Comparison of ENCODE assay signal across 8 cellular contexts in the genomic region with DNA sequence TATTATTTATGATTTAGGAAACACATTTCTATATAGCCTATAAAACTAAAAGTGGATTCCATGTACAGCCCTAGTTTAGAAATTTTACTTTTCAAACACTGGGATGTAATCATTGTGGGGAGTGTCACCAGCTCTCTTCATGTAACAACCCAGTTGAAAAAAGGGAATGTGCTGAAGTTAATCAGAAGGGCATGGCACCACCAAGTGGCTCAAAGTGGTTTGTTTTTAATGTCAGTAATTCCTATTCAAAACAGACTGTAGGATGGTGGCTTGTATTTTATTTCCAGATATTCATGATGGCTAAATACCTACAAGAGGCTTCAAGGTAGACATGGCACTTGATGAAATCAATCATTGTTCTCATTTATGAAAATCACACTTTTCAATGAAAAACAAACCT. TPM values are rescaled to one million over a fixed set of nuclear protein-coding genes. Genes with fewer than 3 reads are reported as not detected.
A peak's percentile ranks its signal among the peaks of the same experiment; 100 is the strongest.
DNase-seq lines count a peak whose midpoint lies in the region; TF ChIP-seq lines count a peak whose summit lies in the region.

No MANE protein-coding gene starts in this region.

- no peaks in the 10 kb centered on the region for H3K4me1 ChIP-seq in prostate gland (replicated peaks)

- no peak overlapping the region for H3K4me3 ChIP-seq in epithelial cell of proximal tubule (ENCODE audit: low read depth, low read length)
- no peak overlapping the region for H3K4me3 ChIP-seq in prostate gland

- TF ChIP-seq POLR2A in prostate gland (IDR thresholded peaks at IDR 0.05) = no peak

- CTCF ChIA-PET in GM10248 (lab: Yijun Ruan, JAX) = interaction anchor here (0.7 to 3.8 kb wide), 20 partner anchors 8 to 242 kb away, joined by 3 to 19 read pairs (median 3); a partner anchor contains a TSS

- H3K36me3 ChIP-seq in prostate gland = no peaks in the 10 kb centered on the region

- H3K27me3 ChIP-seq in prostate gland (replicated peaks; ENCODE audit: insufficient read depth) = no peaks in the 10 kb centered on the region

- no peaks in the 10 kb centered on the region for H3K9me3 ChIP-seq in prostate gland

- no peak overlapping the region for H3K27ac ChIP-seq in prostate gland

- TF ChIP-seq CTCF in GM10248 (IDR thresholded peaks at IDR 0.05; ENCODE audit: control extremely low read depth, extremely low read depth, low read depth, missing control alignments) = peak; percentile 49
- TF ChIP-seq CTCF in epithelial cell of proximal tubule (conservative IDR thresholded peaks at IDR 0.05; ENCODE audit: low read depth, low read length) = peak; percentile 72
- peak in 3 of 4 experiments; percentile 27 to 42 (median 32) for TF ChIP-seq CTCF in prostate gland (IDR thresholded peaks at IDR 0.05)

- intact Hi-C loops in prostate gland (cut with DNase I) = no loop called here

- DNase-seq in AG08395 (ENCODE audit: low spot score) = peak; percentile 46
- peak; percentile 23 for DNase-seq in GM10248 (ENCODE audit: extremely low spot score)
- DNase-seq in NCI-H345 treated with DMSO at 0.1 percent for 48 hours (lab: John Stamatoyannopoulos, UW; ENCODE audit: unreplicated experiment) = peak; percentile 1
- no peak for DNase-seq in epithelial cell of proximal tubule (ENCODE audit: low read depth)
- DNase-seq in prostate gland (ENCODE audit: low spot score) = no peak
- DNase-seq in 8988T = no peak
- DNase-seq in stimulated activated naive CD4-positive, alpha-beta T cell treated with Interleukin-2 at 50 U/mL for 16 hours (lab: John Stamatoyannopoulos, UW) = no peak
- no peak for DNase-seq in activated effector memory CD4-positive, alpha-beta T cell treated with anti-CD3 and anti-CD28 coated beads, Interleukin-2, amount 50 U/mL, for 16 hours

- POLR2A ChIA-PET in GM10248 (lab: Yijun Ruan, JAX) = no interaction called here

RNA-seq across cellular contexts. Expression of a gene that starts 58.1 kb away (rescaled TPM):
- total RNA-seq in epithelial cell of proximal tubule (3.5 and 4.2 TPM in 2 replicates), prostate gland (1 to 10 TPM; 2.0 to 4.3 TPM)

Comparison
In these comparisons a context has a peak if more than half of its experiments do, and no peak if none do; other contexts are left out.
1. DNase-seq: peak in AG08395 (single experiment), GM10248 (single experiment) and NCI-H345 treated with DMSO at 0.1 percent for 48 hours (single experiment); none in epithelial cell of proximal tubule (single experiment), prostate gland (single experiment), 8988T (single experiment), stimulated activated naive CD4-positive, alpha-beta T cell treated with Interleukin-2 at 50 U/mL for 16 hours (single experiment) and activated effector memory CD4-positive, alpha-beta T cell treated with anti-CD3 and anti-CD28 coated beads, Interleukin-2, amount 50 U/mL, for 16 hours (single experiment).
2. Peak in every context shown above with its lines, with median percentiles within 50 percentile points of each other: CTCF ChIP-seq.